In the genomic region with DNA sequence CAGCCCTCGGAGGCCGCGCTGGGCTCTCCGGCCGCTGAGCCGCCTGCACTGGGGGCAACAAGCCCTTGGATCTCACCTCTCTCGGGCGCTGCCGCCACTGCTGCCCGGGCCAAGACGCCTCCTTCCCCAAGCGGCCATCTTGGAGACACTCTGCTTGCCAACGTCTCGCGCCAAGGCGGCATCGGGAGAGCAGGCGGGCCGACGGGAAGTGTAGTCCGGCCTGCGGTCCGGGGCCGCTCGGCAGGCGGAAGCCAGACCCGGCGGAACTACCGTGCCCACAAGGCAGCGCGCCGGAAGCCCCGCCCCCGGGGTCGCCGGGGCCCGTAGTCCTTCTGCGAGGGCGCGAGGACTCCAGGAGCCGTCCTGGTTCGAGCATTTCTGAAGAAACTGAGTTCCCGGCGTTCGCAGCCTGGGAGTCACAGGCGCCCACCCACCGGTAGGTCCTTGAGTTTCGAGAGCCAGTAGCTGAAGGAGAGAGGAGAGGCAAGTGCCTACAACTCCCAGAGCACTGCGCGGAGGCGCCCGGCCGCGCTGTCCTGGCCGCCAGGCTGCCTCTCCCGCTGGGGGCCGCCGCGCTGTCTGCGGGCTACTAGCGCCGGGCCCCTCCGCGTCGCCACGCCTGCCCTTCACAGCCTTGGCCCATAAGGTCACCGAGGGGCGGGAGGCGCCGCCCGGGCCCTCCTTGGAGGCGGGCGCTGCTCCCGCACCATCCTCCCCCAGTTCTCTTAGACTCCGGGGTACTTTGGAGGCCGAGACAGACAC, we compare ENCODE assay signal across 1 cellular context.
TF ChIP-seq lines count a peak whose summit lies in the region.

A gene with protein sequence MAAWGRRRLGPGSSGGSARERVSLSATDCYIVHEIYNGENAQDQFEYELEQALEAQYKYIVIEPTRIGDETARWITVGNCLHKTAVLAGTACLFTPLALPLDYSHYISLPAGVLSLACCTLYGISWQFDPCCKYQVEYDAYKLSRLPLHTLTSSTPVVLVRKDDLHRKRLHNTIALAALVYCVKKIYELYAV (minus strand): TSS at position 147 of the 762 bp plus-strand sequence. CDS start 9 bp downstream, at position 138.

TF ChIP-seq in K562, 482 proteins besides CTCF, POLR2A, EP300 and RAD21 (continued from another document and continues in another):
- TF ChIP-seq, protein P1, sequence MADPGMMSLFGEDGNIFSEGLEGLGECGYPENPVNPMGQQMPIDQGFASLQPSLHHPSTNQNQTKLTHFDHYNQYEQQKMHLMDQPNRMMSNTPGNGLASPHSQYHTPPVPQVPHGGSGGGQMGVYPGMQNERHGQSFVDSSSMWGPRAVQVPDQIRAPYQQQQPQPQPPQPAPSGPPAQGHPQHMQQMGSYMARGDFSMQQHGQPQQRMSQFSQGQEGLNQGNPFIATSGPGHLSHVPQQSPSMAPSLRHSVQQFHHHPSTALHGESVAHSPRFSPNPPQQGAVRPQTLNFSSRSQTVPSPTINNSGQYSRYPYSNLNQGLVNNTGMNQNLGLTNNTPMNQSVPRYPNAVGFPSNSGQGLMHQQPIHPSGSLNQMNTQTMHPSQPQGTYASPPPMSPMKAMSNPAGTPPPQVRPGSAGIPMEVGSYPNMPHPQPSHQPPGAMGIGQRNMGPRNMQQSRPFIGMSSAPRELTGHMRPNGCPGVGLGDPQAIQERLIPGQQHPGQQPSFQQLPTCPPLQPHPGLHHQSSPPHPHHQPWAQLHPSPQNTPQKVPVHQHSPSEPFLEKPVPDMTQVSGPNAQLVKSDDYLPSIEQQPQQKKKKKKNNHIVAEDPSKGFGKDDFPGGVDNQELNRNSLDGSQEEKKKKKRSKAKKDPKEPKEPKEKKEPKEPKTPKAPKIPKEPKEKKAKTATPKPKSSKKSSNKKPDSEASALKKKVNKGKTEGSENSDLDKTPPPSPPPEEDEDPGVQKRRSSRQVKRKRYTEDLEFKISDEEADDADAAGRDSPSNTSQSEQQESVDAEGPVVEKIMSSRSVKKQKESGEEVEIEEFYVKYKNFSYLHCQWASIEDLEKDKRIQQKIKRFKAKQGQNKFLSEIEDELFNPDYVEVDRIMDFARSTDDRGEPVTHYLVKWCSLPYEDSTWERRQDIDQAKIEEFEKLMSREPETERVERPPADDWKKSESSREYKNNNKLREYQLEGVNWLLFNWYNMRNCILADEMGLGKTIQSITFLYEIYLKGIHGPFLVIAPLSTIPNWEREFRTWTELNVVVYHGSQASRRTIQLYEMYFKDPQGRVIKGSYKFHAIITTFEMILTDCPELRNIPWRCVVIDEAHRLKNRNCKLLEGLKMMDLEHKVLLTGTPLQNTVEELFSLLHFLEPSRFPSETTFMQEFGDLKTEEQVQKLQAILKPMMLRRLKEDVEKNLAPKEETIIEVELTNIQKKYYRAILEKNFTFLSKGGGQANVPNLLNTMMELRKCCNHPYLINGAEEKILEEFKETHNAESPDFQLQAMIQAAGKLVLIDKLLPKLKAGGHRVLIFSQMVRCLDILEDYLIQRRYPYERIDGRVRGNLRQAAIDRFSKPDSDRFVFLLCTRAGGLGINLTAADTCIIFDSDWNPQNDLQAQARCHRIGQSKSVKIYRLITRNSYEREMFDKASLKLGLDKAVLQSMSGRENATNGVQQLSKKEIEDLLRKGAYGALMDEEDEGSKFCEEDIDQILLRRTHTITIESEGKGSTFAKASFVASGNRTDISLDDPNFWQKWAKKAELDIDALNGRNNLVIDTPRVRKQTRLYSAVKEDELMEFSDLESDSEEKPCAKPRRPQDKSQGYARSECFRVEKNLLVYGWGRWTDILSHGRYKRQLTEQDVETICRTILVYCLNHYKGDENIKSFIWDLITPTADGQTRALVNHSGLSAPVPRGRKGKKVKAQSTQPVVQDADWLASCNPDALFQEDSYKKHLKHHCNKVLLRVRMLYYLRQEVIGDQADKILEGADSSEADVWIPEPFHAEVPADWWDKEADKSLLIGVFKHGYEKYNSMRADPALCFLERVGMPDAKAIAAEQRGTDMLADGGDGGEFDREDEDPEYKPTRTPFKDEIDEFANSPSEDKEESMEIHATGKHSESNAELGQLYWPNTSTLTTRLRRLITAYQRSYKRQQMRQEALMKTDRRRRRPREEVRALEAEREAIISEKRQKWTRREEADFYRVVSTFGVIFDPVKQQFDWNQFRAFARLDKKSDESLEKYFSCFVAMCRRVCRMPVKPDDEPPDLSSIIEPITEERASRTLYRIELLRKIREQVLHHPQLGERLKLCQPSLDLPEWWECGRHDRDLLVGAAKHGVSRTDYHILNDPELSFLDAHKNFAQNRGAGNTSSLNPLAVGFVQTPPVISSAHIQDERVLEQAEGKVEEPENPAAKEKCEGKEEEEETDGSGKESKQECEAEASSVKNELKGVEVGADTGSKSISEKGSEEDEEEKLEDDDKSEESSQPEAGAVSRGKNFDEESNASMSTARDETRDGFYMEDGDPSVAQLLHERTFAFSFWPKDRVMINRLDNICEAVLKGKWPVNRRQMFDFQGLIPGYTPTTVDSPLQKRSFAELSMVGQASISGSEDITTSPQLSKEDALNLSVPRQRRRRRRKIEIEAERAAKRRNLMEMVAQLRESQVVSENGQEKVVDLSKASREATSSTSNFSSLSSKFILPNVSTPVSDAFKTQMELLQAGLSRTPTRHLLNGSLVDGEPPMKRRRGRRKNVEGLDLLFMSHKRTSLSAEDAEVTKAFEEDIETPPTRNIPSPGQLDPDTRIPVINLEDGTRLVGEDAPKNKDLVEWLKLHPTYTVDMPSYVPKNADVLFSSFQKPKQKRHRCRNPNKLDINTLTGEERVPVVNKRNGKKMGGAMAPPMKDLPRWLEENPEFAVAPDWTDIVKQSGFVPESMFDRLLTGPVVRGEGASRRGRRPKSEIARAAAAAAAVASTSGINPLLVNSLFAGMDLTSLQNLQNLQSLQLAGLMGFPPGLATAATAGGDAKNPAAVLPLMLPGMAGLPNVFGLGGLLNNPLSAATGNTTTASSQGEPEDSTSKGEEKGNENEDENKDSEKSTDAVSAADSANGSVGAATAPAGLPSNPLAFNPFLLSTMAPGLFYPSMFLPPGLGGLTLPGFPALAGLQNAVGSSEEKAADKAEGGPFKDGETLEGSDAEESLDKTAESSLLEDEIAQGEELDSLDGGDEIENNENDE (IDR thresholded peaks at IDR 0.05; ENCODE audit: low read depth, low read length), result no peak
- TF ChIP-seq, protein P2, sequence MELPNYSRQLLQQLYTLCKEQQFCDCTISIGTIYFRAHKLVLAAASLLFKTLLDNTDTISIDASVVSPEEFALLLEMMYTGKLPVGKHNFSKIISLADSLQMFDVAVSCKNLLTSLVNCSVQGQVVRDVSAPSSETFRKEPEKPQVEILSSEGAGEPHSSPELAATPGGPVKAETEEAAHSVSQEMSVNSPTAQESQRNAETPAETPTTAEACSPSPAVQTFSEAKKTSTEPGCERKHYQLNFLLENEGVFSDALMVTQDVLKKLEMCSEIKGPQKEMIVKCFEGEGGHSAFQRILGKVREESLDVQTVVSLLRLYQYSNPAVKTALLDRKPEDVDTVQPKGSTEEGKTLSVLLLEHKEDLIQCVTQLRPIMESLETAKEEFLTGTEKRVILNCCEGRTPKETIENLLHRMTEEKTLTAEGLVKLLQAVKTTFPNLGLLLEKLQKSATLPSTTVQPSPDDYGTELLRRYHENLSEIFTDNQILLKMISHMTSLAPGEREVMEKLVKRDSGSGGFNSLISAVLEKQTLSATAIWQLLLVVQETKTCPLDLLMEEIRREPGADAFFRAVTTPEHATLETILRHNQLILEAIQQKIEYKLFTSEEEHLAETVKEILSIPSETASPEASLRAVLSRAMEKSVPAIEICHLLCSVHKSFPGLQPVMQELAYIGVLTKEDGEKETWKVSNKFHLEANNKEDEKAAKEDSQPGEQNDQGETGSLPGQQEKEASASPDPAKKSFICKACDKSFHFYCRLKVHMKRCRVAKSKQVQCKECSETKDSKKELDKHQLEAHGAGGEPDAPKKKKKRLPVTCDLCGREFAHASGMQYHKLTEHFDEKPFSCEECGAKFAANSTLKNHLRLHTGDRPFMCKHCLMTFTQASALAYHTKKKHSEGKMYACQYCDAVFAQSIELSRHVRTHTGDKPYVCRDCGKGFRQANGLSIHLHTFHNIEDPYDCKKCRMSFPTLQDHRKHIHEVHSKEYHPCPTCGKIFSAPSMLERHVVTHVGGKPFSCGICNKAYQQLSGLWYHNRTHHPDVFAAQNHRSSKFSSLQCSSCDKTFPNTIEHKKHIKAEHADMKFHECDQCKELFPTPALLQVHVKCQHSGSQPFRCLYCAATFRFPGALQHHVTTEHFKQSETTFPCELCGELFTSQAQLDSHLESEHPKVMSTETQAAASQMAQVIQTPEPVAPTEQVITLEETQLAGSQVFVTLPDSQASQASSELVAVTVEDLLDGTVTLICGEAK (IDR thresholded peaks at IDR 0.05), result peak; percentile 81
- TF ChIP-seq, protein P2 (CRISPR knock-in tag; IDR thresholded peaks at IDR 0.05), result no peak
- TF ChIP-seq ZNF239 (CRISPR knock-in tag; IDR thresholded peaks at IDR 0.05), result peak; percentile 62; the same call in 1 of the 2 replicates
- peak; percentile 93 for TF ChIP-seq POLR2G (IDR thresholded peaks at IDR 0.05; ENCODE audit: low read depth, low read length)
- TF ChIP-seq BRCA1 (IDR thresholded peaks at IDR 0.05), result no peak
- no peak for TF ChIP-seq BRCA1 (CRISPR knock-in tag; IDR thresholded peaks at IDR 0.05)
- TF ChIP-seq, protein P3, sequence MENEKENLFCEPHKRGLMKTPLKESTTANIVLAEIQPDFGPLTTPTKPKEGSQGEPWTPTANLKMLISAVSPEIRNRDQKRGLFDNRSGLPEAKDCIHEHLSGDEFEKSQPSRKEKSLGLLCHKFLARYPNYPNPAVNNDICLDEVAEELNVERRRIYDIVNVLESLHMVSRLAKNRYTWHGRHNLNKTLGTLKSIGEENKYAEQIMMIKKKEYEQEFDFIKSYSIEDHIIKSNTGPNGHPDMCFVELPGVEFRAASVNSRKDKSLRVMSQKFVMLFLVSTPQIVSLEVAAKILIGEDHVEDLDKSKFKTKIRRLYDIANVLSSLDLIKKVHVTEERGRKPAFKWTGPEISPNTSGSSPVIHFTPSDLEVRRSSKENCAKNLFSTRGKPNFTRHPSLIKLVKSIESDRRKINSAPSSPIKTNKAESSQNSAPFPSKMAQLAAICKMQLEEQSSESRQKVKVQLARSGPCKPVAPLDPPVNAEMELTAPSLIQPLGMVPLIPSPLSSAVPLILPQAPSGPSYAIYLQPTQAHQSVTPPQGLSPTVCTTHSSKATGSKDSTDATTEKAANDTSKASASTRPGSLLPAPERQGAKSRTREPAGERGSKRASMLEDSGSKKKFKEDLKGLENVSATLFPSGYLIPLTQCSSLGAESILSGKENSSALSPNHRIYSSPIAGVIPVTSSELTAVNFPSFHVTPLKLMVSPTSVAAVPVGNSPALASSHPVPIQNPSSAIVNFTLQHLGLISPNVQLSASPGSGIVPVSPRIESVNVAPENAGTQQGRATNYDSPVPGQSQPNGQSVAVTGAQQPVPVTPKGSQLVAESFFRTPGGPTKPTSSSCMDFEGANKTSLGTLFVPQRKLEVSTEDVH (IDR thresholded peaks at IDR 0.05; ENCODE audit: low read depth, partially characterized antibody), result peak; percentile 18
